ENCODE assay signal across 1 cellular context in the genomic region with DNA sequence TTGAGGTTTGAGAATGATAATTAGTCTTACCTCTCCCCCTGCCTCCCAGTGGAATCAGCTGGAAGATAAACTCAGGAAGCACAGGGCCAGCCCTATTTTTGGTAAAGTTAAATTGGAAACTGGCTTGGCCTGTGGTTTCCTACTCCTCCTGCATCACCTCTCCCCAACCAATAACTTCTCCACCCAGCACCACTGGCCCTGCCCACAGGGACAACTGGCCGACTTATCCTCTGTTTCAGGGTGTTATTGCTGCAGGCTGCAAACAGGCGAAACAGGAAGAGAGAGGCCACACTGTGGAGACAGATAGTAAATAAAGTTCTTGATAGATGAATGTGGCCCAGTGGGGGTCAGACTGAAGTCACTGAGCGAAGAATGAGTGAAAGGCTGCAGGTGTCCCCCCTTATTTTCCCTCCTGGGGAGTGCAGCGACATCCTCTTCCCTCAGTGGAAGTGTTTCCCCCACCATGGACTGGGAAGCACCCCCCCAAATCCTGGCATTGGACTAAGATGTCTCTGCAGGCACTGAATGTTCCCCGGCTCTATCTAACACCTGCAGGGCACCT.
TF ChIP-seq lines count a peak whose summit lies in the region.

No MANE protein-coding gene starts in this region.

TF ChIP-seq in WTC11, 78 proteins besides CTCF, POLR2A, EP300 and RAD21 (continued from another document):
- TF ChIP-seq, protein P1, sequence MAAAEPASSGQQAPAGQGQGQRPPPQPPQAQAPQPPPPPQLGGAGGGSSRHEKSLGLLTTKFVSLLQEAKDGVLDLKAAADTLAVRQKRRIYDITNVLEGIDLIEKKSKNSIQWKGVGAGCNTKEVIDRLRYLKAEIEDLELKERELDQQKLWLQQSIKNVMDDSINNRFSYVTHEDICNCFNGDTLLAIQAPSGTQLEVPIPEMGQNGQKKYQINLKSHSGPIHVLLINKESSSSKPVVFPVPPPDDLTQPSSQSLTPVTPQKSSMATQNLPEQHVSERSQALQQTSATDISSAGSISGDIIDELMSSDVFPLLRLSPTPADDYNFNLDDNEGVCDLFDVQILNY (CRISPR knock-in tag; IDR thresholded peaks at IDR 0.05), result no peak
- TF ChIP-seq, protein P2, sequence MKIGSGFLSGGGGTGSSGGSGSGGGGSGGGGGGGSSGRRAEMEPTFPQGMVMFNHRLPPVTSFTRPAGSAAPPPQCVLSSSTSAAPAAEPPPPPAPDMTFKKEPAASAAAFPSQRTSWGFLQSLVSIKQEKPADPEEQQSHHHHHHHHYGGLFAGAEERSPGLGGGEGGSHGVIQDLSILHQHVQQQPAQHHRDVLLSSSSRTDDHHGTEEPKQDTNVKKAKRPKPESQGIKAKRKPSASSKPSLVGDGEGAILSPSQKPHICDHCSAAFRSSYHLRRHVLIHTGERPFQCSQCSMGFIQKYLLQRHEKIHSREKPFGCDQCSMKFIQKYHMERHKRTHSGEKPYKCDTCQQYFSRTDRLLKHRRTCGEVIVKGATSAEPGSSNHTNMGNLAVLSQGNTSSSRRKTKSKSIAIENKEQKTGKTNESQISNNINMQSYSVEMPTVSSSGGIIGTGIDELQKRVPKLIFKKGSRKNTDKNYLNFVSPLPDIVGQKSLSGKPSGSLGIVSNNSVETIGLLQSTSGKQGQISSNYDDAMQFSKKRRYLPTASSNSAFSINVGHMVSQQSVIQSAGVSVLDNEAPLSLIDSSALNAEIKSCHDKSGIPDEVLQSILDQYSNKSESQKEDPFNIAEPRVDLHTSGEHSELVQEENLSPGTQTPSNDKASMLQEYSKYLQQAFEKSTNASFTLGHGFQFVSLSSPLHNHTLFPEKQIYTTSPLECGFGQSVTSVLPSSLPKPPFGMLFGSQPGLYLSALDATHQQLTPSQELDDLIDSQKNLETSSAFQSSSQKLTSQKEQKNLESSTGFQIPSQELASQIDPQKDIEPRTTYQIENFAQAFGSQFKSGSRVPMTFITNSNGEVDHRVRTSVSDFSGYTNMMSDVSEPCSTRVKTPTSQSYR (CRISPR knock-in tag; IDR thresholded peaks at IDR 0.05), result no peak
- TF ChIP-seq OVOL2 (CRISPR knock-in tag; IDR thresholded peaks at IDR 0.05; ENCODE audit: borderline replicate concordance) (no peak), ZNF121 (CRISPR knock-in tag; IDR thresholded peaks at IDR 0.05) (no peak), ZNF671 (CRISPR knock-in tag; IDR thresholded peaks at IDR 0.05) (no peak), FOXJ3 (CRISPR knock-in tag; IDR thresholded peaks at IDR 0.05; ENCODE audit: borderline replicate concordance) (no peak)
- TF ChIP-seq, protein P3, sequence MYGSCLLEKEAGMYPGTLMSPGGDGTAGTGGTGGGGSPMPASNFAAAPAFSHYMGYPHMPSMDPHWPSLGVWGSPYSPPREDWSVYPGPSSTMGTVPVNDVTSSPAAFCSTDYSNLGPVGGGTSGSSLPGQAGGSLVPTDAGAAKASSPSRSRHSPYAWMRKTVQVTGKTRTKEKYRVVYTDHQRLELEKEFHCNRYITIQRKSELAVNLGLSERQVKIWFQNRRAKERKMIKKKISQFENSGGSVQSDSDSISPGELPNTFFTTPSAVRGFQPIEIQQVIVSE (CRISPR knock-in tag; IDR thresholded peaks at IDR 0.05; ENCODE audit: borderline replicate concordance), result no peak
